In the genomic region with DNA sequence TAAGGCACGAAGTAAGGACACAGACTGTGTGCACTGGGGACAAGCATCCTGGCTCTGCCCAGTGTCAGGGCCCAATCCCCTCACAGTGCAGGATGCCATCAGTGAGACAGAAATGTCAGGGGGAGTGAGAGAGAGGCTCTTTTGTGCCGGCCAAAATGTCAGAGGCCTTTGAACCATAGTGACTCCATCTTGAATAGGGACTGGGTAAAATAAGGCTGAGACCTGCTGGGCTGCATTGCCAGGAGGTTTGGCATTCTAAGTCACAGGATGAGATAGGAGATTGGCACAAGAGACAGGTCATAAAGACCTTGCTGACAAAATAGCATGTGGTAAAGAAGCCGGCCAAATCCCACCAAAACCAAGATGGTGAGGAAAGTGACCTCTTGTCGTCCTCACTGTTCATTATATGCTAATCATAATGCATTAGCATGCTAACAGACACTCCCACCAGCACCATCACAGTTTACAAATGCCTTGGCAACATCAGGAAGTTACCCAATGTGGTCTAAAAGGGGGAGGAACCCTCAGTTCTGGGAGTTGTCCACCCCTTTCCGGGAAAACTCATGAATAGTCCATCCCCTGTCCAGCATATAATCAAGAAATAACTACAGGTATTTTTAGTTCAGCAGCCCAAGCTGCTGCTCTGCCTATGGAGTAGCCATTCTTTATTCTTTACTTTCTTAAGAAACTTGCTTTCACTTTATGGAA, we compare ENCODE assay signal across 1 cellular context.
A peak's percentile ranks its signal among the peaks of the same experiment; 100 is the strongest.
TF ChIP-seq lines count a peak whose summit lies in the region.

No MANE protein-coding gene starts in this region.

TF ChIP-seq in K562, 482 proteins besides CTCF, POLR2A, EP300 and RAD21 (continued from another document and continues in another):
- TF ChIP-seq, protein P1, sequence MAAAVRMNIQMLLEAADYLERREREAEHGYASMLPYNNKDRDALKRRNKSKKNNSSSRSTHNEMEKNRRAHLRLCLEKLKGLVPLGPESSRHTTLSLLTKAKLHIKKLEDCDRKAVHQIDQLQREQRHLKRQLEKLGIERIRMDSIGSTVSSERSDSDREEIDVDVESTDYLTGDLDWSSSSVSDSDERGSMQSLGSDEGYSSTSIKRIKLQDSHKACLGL (CRISPR knock-in tag; IDR thresholded peaks at IDR 0.05; ENCODE audit: borderline replicate concordance, poor library complexity, severe bottlenecking), result no peak
- no peak for TF ChIP-seq KAT2B (IDR thresholded peaks at IDR 0.05; ENCODE audit: low read depth, low read length)
- peak; percentile 83 for TF ChIP-seq ZNF444 (CRISPR knock-in tag; IDR thresholded peaks at IDR 0.05)
- TF ChIP-seq, protein P2, sequence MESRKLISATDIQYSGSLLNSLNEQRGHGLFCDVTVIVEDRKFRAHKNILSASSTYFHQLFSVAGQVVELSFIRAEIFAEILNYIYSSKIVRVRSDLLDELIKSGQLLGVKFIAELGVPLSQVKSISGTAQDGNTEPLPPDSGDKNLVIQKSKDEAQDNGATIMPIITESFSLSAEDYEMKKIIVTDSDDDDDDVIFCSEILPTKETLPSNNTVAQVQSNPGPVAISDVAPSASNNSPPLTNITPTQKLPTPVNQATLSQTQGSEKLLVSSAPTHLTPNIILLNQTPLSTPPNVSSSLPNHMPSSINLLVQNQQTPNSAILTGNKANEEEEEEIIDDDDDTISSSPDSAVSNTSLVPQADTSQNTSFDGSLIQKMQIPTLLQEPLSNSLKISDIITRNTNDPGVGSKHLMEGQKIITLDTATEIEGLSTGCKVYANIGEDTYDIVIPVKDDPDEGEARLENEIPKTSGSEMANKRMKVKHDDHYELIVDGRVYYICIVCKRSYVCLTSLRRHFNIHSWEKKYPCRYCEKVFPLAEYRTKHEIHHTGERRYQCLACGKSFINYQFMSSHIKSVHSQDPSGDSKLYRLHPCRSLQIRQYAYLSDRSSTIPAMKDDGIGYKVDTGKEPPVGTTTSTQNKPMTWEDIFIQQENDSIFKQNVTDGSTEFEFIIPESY (CRISPR knock-in tag; IDR thresholded peaks at IDR 0.05), result no peak
- TF ChIP-seq RBM39 (optimal IDR thresholded peaks at IDR 0.05; ENCODE audit: low read depth, low read length), result no peak
- no peak for TF ChIP-seq NFYB (IDR thresholded peaks at IDR 0.05; ENCODE audit: extremely low read depth, insufficient read length)
- TF ChIP-seq ZNF133 (CRISPR knock-in tag; IDR thresholded peaks at IDR 0.05), result peak; percentile 83; the same call in 1 of the 2 replicates
- peak; percentile 58; the same call in 1 of the 2 replicates for TF ChIP-seq ZKSCAN3 (CRISPR knock-in tag; IDR thresholded peaks at IDR 0.05)
- no peak for TF ChIP-seq RBM15 (IDR thresholded peaks at IDR 0.05; ENCODE audit: insufficient read depth, low read length)
- TF ChIP-seq, protein P3, sequence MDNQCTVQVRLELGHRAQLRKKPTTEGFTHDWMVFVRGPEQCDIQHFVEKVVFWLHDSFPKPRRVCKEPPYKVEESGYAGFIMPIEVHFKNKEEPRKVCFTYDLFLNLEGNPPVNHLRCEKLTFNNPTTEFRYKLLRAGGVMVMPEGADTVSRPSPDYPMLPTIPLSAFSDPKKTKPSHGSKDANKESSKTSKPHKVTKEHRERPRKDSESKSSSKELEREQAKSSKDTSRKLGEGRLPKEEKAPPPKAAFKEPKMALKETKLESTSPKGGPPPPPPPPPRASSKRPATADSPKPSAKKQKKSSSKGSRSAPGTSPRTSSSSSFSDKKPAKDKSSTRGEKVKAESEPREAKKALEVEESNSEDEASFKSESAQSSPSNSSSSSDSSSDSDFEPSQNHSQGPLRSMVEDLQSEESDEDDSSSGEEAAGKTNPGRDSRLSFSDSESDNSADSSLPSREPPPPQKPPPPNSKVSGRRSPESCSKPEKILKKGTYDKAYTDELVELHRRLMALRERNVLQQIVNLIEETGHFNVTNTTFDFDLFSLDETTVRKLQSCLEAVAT (IDR thresholded peaks at IDR 0.05), result no peak
- 0 out of 2 replicates have a peak, but pooled peaks have one; percentile 70 for TF ChIP-seq FOXJ3 (CRISPR knock-in tag; IDR thresholded peaks at IDR 0.05)
- TF ChIP-seq, protein P4, sequence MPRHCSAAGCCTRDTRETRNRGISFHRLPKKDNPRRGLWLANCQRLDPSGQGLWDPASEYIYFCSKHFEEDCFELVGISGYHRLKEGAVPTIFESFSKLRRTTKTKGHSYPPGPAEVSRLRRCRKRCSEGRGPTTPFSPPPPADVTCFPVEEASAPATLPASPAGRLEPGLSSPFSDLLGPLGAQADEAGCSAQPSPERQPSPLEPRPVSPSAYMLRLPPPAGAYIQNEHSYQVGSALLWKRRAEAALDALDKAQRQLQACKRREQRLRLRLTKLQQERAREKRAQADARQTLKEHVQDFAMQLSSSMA (CRISPR knock-in tag; IDR thresholded peaks at IDR 0.05), result no peak
- no peak for TF ChIP-seq SRSF9 (IDR thresholded peaks at IDR 0.05; ENCODE audit: borderline replicate concordance, low read depth, low read length)
- no peak for TF ChIP-seq ZC3H4 (CRISPR knock-in tag; IDR thresholded peaks at IDR 0.05; ENCODE audit: borderline replicate concordance)
- TF ChIP-seq PCBP2 (IDR thresholded peaks at IDR 0.05; ENCODE audit: low read depth, low read length, poor library complexity, severe bottlenecking), result no peak
- TF ChIP-seq ZNF212 (CRISPR knock-in tag; IDR thresholded peaks at IDR 0.05), result no peak
- TF ChIP-seq ZNF551 (CRISPR knock-in tag; IDR thresholded peaks at IDR 0.05), result no peak
- TF ChIP-seq HMGN3 (IDR thresholded peaks at IDR 0.05; ENCODE audit: borderline replicate concordance, extremely low read depth, insufficient read length, low read depth, low read length), result no peak
- TF ChIP-seq, protein P5, sequence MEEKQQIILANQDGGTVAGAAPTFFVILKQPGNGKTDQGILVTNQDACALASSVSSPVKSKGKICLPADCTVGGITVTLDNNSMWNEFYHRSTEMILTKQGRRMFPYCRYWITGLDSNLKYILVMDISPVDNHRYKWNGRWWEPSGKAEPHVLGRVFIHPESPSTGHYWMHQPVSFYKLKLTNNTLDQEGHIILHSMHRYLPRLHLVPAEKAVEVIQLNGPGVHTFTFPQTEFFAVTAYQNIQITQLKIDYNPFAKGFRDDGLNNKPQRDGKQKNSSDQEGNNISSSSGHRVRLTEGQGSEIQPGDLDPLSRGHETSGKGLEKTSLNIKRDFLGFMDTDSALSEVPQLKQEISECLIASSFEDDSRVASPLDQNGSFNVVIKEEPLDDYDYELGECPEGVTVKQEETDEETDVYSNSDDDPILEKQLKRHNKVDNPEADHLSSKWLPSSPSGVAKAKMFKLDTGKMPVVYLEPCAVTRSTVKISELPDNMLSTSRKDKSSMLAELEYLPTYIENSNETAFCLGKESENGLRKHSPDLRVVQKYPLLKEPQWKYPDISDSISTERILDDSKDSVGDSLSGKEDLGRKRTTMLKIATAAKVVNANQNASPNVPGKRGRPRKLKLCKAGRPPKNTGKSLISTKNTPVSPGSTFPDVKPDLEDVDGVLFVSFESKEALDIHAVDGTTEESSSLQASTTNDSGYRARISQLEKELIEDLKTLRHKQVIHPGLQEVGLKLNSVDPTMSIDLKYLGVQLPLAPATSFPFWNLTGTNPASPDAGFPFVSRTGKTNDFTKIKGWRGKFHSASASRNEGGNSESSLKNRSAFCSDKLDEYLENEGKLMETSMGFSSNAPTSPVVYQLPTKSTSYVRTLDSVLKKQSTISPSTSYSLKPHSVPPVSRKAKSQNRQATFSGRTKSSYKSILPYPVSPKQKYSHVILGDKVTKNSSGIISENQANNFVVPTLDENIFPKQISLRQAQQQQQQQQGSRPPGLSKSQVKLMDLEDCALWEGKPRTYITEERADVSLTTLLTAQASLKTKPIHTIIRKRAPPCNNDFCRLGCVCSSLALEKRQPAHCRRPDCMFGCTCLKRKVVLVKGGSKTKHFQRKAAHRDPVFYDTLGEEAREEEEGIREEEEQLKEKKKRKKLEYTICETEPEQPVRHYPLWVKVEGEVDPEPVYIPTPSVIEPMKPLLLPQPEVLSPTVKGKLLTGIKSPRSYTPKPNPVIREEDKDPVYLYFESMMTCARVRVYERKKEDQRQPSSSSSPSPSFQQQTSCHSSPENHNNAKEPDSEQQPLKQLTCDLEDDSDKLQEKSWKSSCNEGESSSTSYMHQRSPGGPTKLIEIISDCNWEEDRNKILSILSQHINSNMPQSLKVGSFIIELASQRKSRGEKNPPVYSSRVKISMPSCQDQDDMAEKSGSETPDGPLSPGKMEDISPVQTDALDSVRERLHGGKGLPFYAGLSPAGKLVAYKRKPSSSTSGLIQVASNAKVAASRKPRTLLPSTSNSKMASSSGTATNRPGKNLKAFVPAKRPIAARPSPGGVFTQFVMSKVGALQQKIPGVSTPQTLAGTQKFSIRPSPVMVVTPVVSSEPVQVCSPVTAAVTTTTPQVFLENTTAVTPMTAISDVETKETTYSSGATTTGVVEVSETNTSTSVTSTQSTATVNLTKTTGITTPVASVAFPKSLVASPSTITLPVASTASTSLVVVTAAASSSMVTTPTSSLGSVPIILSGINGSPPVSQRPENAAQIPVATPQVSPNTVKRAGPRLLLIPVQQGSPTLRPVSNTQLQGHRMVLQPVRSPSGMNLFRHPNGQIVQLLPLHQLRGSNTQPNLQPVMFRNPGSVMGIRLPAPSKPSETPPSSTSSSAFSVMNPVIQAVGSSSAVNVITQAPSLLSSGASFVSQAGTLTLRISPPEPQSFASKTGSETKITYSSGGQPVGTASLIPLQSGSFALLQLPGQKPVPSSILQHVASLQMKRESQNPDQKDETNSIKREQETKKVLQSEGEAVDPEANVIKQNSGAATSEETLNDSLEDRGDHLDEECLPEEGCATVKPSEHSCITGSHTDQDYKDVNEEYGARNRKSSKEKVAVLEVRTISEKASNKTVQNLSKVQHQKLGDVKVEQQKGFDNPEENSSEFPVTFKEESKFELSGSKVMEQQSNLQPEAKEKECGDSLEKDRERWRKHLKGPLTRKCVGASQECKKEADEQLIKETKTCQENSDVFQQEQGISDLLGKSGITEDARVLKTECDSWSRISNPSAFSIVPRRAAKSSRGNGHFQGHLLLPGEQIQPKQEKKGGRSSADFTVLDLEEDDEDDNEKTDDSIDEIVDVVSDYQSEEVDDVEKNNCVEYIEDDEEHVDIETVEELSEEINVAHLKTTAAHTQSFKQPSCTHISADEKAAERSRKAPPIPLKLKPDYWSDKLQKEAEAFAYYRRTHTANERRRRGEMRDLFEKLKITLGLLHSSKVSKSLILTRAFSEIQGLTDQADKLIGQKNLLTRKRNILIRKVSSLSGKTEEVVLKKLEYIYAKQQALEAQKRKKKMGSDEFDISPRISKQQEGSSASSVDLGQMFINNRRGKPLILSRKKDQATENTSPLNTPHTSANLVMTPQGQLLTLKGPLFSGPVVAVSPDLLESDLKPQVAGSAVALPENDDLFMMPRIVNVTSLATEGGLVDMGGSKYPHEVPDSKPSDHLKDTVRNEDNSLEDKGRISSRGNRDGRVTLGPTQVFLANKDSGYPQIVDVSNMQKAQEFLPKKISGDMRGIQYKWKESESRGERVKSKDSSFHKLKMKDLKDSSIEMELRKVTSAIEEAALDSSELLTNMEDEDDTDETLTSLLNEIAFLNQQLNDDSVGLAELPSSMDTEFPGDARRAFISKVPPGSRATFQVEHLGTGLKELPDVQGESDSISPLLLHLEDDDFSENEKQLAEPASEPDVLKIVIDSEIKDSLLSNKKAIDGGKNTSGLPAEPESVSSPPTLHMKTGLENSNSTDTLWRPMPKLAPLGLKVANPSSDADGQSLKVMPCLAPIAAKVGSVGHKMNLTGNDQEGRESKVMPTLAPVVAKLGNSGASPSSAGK (IDR thresholded peaks at IDR 0.05), result no peak
- TF ChIP-seq ZSCAN29 (IDR thresholded peaks at IDR 0.05), result no peak
- no peak for TF ChIP-seq STAG1 (CRISPR knock-in tag; IDR thresholded peaks at IDR 0.05; ENCODE audit: borderline replicate concordance)
- TF ChIP-seq PCBP1 (IDR thresholded peaks at IDR 0.05; ENCODE audit: low read depth, low read length, poor library complexity, severe bottlenecking), result no peak
- TF ChIP-seq TCF3 (CRISPR knock-in tag; IDR thresholded peaks at IDR 0.05), result no peak
- TF ChIP-seq ILF3 (IDR thresholded peaks at IDR 0.05; ENCODE audit: borderline replicate concordance), result no peak
- TF ChIP-seq CBX8 (IDR thresholded peaks at IDR 0.05; ENCODE audit: borderline replicate concordance, extremely low read depth, low read depth, low read length, poor library complexity, severe bottlenecking), result no peak
- no peak for TF ChIP-seq EWSR1 (IDR thresholded peaks at IDR 0.05; ENCODE audit: borderline replicate concordance, low read depth, partially characterized antibody)
- no peak for TF ChIP-seq HNRNPL (IDR thresholded peaks at IDR 0.05; ENCODE audit: low read depth, low read length)
- no peak for TF ChIP-seq LARP7 (IDR thresholded peaks at IDR 0.05)
- no peak for TF ChIP-seq POLR2B (IDR thresholded peaks at IDR 0.05; ENCODE audit: low read depth, partially characterized antibody)
- TF ChIP-seq ZNF263 (CRISPR knock-in tag; IDR thresholded peaks at IDR 0.05; ENCODE audit: borderline replicate concordance), result no peak
- TF ChIP-seq POLR2AphosphoS2 (IDR thresholded peaks at IDR 0.05; ENCODE audit: low read length), result no peak
- TF ChIP-seq ZNF354B (CRISPR knock-in tag; IDR thresholded peaks at IDR 0.05), result peak; percentile 72; the same call in 1 of the 2 replicates
- TF ChIP-seq SREBF2 (CRISPR knock-in tag; IDR thresholded peaks at IDR 0.05), result no peak
- no peak for TF ChIP-seq CTBP1 (IDR thresholded peaks at IDR 0.05; ENCODE audit: borderline replicate concordance)
- no peak for TF ChIP-seq ZEB2 (IDR thresholded peaks at IDR 0.05)
- TF ChIP-seq, protein P6, sequence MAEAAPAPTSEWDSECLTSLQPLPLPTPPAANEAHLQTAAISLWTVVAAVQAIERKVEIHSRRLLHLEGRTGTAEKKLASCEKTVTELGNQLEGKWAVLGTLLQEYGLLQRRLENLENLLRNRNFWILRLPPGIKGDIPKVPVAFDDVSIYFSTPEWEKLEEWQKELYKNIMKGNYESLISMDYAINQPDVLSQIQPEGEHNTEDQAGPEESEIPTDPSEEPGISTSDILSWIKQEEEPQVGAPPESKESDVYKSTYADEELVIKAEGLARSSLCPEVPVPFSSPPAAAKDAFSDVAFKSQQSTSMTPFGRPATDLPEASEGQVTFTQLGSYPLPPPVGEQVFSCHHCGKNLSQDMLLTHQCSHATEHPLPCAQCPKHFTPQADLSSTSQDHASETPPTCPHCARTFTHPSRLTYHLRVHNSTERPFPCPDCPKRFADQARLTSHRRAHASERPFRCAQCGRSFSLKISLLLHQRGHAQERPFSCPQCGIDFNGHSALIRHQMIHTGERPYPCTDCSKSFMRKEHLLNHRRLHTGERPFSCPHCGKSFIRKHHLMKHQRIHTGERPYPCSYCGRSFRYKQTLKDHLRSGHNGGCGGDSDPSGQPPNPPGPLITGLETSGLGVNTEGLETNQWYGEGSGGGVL (CRISPR knock-in tag; IDR thresholded peaks at IDR 0.05), result 0 out of 2 replicates have a peak, but pooled peaks have one; percentile 44
- TF ChIP-seq, protein P7, sequence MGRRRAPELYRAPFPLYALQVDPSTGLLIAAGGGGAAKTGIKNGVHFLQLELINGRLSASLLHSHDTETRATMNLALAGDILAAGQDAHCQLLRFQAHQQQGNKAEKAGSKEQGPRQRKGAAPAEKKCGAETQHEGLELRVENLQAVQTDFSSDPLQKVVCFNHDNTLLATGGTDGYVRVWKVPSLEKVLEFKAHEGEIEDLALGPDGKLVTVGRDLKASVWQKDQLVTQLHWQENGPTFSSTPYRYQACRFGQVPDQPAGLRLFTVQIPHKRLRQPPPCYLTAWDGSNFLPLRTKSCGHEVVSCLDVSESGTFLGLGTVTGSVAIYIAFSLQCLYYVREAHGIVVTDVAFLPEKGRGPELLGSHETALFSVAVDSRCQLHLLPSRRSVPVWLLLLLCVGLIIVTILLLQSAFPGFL (CRISPR knock-in tag; IDR thresholded peaks at IDR 0.05), result no peak
- TF ChIP-seq MCM2 (IDR thresholded peaks at IDR 0.05; ENCODE audit: low read depth), result no peak
- TF ChIP-seq BRCA1 (IDR thresholded peaks at IDR 0.05), result no peak
- no peak for TF ChIP-seq BRCA1 (CRISPR knock-in tag; IDR thresholded peaks at IDR 0.05)
